1 cellular context compared by ENCODE assay signal in genomic region chr12:31324845-31325523, GRCh38.
TF ChIP-seq lines count a peak whose summit lies in the region.

No MANE protein-coding gene starts in this region.

TF ChIP-seq in HepG2, 621 proteins besides CTCF, POLR2A, EP300 and RAD21 (continued from another document):
- TF ChIP-seq NR2F6 (IDR thresholded peaks at IDR 0.05) (no peak), NR2F6 (CRISPR knock-in tag; IDR thresholded peaks at IDR 0.05) (no peak), CBX5 (CRISPR knock-in tag; IDR thresholded peaks at IDR 0.05; ENCODE audit: borderline replicate concordance) (no peak), ZSCAN12 (CRISPR knock-in tag; IDR thresholded peaks at IDR 0.05) (0 out of 2 replicates have a peak, but pooled peaks have one; percentile 28), ZNF234 (CRISPR knock-in tag; conservative IDR thresholded peaks at IDR 0.05) (no peak), HINFP (CRISPR knock-in tag; IDR thresholded peaks at IDR 0.05; ENCODE audit: low read depth) (peak; percentile 34; the same call in 1 of the 2 replicates), KMT2A (CRISPR knock-in tag; IDR thresholded peaks at IDR 0.05) (peak; percentile 74), ZNF749 (CRISPR knock-in tag; IDR thresholded peaks at IDR 0.05; ENCODE audit: borderline replicate concordance) (no peak), MXI1 (IDR thresholded peaks at IDR 0.05; ENCODE audit: borderline replicate concordance, low read depth, low read length) (no peak), ZNF883 (CRISPR knock-in tag; IDR thresholded peaks at IDR 0.05; ENCODE audit: not compliant biosample characterization) (no peak), E2F2 (CRISPR knock-in tag; IDR thresholded peaks at IDR 0.05; ENCODE audit: borderline replicate concordance) (peak; percentile 61; the same call in 1 of the 2 replicates), NR2C2 (CRISPR knock-in tag; IDR thresholded peaks at IDR 0.05; ENCODE audit: borderline replicate concordance) (peak; percentile 22; the same call in 1 of the 2 replicates), TCF12 (IDR thresholded peaks at IDR 0.05) (no peak), TCF12 (CRISPR knock-in tag; IDR thresholded peaks at IDR 0.05) (peak; percentile 45; the same call in 1 of the 2 replicates), ZNF839 (CRISPR knock-in tag; IDR thresholded peaks at IDR 0.05; ENCODE audit: borderline replicate concordance) (no peak), ZC3H13 (CRISPR knock-in tag; IDR thresholded peaks at IDR 0.05) (no peak), ZBTB4 (CRISPR knock-in tag; IDR thresholded peaks at IDR 0.05; ENCODE audit: borderline replicate concordance) (no peak), FOXM1 (CRISPR knock-in tag; IDR thresholded peaks at IDR 0.05) (no peak), ZNF572 (CRISPR knock-in tag; IDR thresholded peaks at IDR 0.05) (no peak), JUNB (CRISPR knock-in tag; IDR thresholded peaks at IDR 0.05; ENCODE audit: borderline replicate concordance) (no peak), KDM1A (CRISPR knock-in tag; IDR thresholded peaks at IDR 0.05) (no peak), RNF2 (conservative IDR thresholded peaks at IDR 0.05; ENCODE audit: low read depth) (no peak), ZNF609 (CRISPR knock-in tag; IDR thresholded peaks at IDR 0.05; ENCODE audit: borderline replicate concordance) (no peak; the same call in 1 of the 2 replicates)
